Comparison of ENCODE assay signal across 1 cellular context in genomic region chr1:7265771-7266371, GRCh38.
TF ChIP-seq lines count a peak whose summit lies in the region.

No MANE protein-coding gene starts in this region.

TF ChIP-seq in HepG2, 621 proteins besides CTCF, POLR2A, EP300 and RAD21 (continued from another document):
- TF ChIP-seq AFF4 (CRISPR knock-in tag; IDR thresholded peaks at IDR 0.05) (no peak), CERS6 (CRISPR knock-in tag; IDR thresholded peaks at IDR 0.05) (no peak), ZBTB3 (CRISPR knock-in tag; IDR thresholded peaks at IDR 0.05; ENCODE audit: borderline replicate concordance, low read depth) (no peak), ZSCAN30 (CRISPR knock-in tag; IDR thresholded peaks at IDR 0.05) (no peak), GZF1 (CRISPR knock-in tag; IDR thresholded peaks at IDR 0.05) (no peak), MTF2 (CRISPR knock-in tag; IDR thresholded peaks at IDR 0.05; ENCODE audit: borderline replicate concordance) (no peak), TCF7 (IDR thresholded peaks at IDR 0.05; ENCODE audit: low read depth) (no peak), ZNF710 (CRISPR knock-in tag; IDR thresholded peaks at IDR 0.05; ENCODE audit: borderline replicate concordance) (no peak), YEATS2 (CRISPR knock-in tag; IDR thresholded peaks at IDR 0.05; ENCODE audit: borderline replicate concordance) (no peak), HOXA3 (CRISPR knock-in tag; IDR thresholded peaks at IDR 0.05) (peak; percentile 37; the same call in 1 of the 2 replicates), MYNN (CRISPR knock-in tag; IDR thresholded peaks at IDR 0.05; ENCODE audit: low read depth) (no peak)
